Comparison of ENCODE assay signal across 35 cellular contexts in genomic region chr4:132101526-132101925, GRCh38.
DNase-seq lines count a peak whose midpoint lies in the region; ATAC-seq and TF ChIP-seq lines count a peak whose summit lies in the region.
"Had no signal": no experiment of that assay in that cellular context is flagged by ENCODE, and none has a peak within 500 bp of the region (broad histone marks: within the 10 kb centered on the region; RNA-seq: fewer than 3 reads in every experiment).

No MANE protein-coding gene starts in this region.

- no peaks in the 10 kb centered on the region for H3K36me3 Mint-ChIP-seq in stimulated activated memory B cell treated with anti-CD40 and anti-IgM and Interleukin-4, amounts not matched to agents 10 μg/mL and 1 μg/mL and 100 μg/mL, for 72 hours
- H3K36me3 Mint-ChIP-seq: activated naive CD4-positive, alpha-beta T cell treated with anti-CD3 and anti-CD28 coated beads, Interleukin-2, amount 50 U/mL, for 72 hours; CD8-positive, alpha-beta T cell; memory B cell; neural progenitor cell had no signal

- TF ChIP-seq CTCF in AG04449 (IDR thresholded peaks at IDR 0.05; ENCODE audit: insufficient read depth, low read length, missing control alignments) (no peak), astrocyte of the spinal cord (IDR thresholded peaks at IDR 0.05; ENCODE audit: low read depth, low read length) (no peak), fibroblast of pulmonary artery (IDR thresholded peaks at IDR 0.05; ENCODE audit: low read length, missing control alignments) (no peak)

- H3K27me3 Mint-ChIP-seq in stimulated activated memory B cell treated with anti-CD40 and anti-IgM and Interleukin-4, amounts not matched to agents 10 μg/mL and 1 μg/mL and 100 μg/mL, for 72 hours, result no peaks in the 10 kb centered on the region
- H3K27me3 Mint-ChIP-seq: activated CD4-positive, alpha-beta T cell treated with anti-CD3 and anti-CD28 coated beads for 36 hours; activated CD8-positive, alpha-beta T cell treated with anti-CD3 and anti-CD28 coated beads for 36 hours; B cell; dendritic cell treated with granulocyte-macrophage colony-stimulating factor and Interleukin-4, amounts not matched to agents 40 ng/mL and 50 ng/mL, for 4 days; memory B cell; stimulated activated naive CD8-positive, alpha-beta T cell treated with anti-CD3 and anti-CD28 coated beads, Interleukin-15, amount 100 ng/mL, for 72 hours had no signal

- POLR2A ChIA-PET in AG04449 (lab: Yijun Ruan, JAX), result no interaction called here

- H3K4me3 ChIP-seq in AG04449 (ENCODE audit: low read depth, low read length), result no peak overlapping the region
- no peak overlapping the region for H3K4me3 ChIP-seq in astrocyte of the spinal cord (ENCODE audit: low read depth, low read length)
- H3K4me3 ChIP-seq in fibroblast of pulmonary artery (replicated peaks; ENCODE audit: low read depth, low read length), result no peak overlapping the region
- H3K4me3 ChIP-seq: esophagus squamous epithelium, neural progenitor cell, thyroid gland, uterus had no signal

- H3K9me3 Mint-ChIP-seq in stimulated activated memory B cell treated with anti-CD40 and anti-IgM and Interleukin-4, amounts not matched to agents 10 μg/mL and 1 μg/mL and 100 μg/mL, for 72 hours, result peaks cover 4% of the 10 kb centered on the region
- H3K9me3 Mint-ChIP-seq: activated CD8-positive, alpha-beta T cell treated with anti-CD3 and anti-CD28 coated beads for 36 hours; CD8-positive, alpha-beta T cell had no signal

- no peaks in the 10 kb centered on the region for H3K4me1 Mint-ChIP-seq in stimulated activated memory B cell treated with anti-CD40 and anti-IgM and Interleukin-4, amounts not matched to agents 10 μg/mL and 1 μg/mL and 100 μg/mL, for 72 hours
- H3K4me1 Mint-ChIP-seq: activated CD4-positive, alpha-beta T cell treated with anti-CD3 and anti-CD28 coated beads for 36 hours; B cell; memory B cell; neural progenitor cell; stimulated activated naive CD8-positive, alpha-beta T cell treated with anti-CD3 and anti-CD28 coated beads, Interleukin-15, amount 100 ng/mL, for 72 hours had no signal

- peak; percentile 42 for DNase-seq in AG04449 (ENCODE audit: low read depth, low spot score)
- DNase-seq in HS-27A (ENCODE audit: low read depth), result peak; percentile 38
- peak; percentile 46 for DNase-seq in astrocyte of the spinal cord (ENCODE audit: low read depth, low spot score)
- DNase-seq in fibroblast of pulmonary artery (ENCODE audit: low read depth), result peak; percentile 25
- no peak for DNase-seq in OCI-M1 (lab: John Stamatoyannopoulos, UW)
- DNase-seq in dermis blood vessel endothelial cell, result no peak
- no peak for DNase-seq in HuH-7.5 (ENCODE audit: low spot score)
- DNase-seq: 8988T; activated CD4-positive, alpha-beta T cell treated with anti-CD3 and anti-CD28 coated beads for 36 hours; activated CD8-positive, alpha-beta memory T cell treated with anti-CD3 and anti-CD28 coated beads, Interleukin-2, amount 50 U/mL, for 48 hours; activated CD8-positive, alpha-beta T cell treated with anti-CD3 and anti-CD28 coated beads for 36 hours; aorta; CD8-positive, alpha-beta T cell; central memory CD4-positive, alpha-beta T cell; DMS 273 treated with DMSO at 0.1 percent for 48 hours; esophagus squamous epithelium; H7; Karpas-422; NCI-H1417 treated with DMSO at 0.1 percent for 48 hours; NCI-H2029 treated with DMSO at 0.1 percent for 48 hours; NCI-H2227 treated with DMSO at 0.1 percent for 48 hours; NCI-H526; right cardiac atrium; SHP77 treated with DMSO at 0.1 percent for 48 hours; stimulated activated CD8-positive, alpha-beta memory T cell treated with anti-CD3 and anti-CD28 coated beads, Interleukin-4, amount 100 ng/mL, for 48 hours; stimulated activated naive CD8-positive, alpha-beta T cell treated with anti-CD3 and anti-CD28 coated beads, Interleukin-15, amount 100 ng/mL, for 72 hours; thyroid gland; uterus had no signal

- in situ Hi-C loops in astrocyte of the spinal cord (cut with HindIII; ENCODE audit: low sequenced_read_pairs), result no loop called here

- CTCF ChIA-PET in AG04449 (lab: Yijun Ruan, JAX), result no interaction called here

- H3K4me3 Mint-ChIP-seq in stimulated activated memory B cell treated with anti-CD40 and anti-IgM and Interleukin-4, amounts not matched to agents 10 μg/mL and 1 μg/mL and 100 μg/mL, for 72 hours, result no peak overlapping the region
- H3K4me3 Mint-ChIP-seq: activated CD4-positive, alpha-beta T cell treated with anti-CD3 and anti-CD28 coated beads for 36 hours; activated CD8-positive, alpha-beta T cell treated with anti-CD3 and anti-CD28 coated beads for 36 hours; B cell; CD8-positive, alpha-beta T cell; dendritic cell treated with granulocyte-macrophage colony-stimulating factor and Interleukin-4, amounts not matched to agents 40 ng/mL and 50 ng/mL, for 4 days; memory B cell; neural progenitor cell; stimulated activated naive CD8-positive, alpha-beta T cell treated with anti-CD3 and anti-CD28 coated beads, Interleukin-15, amount 100 ng/mL, for 72 hours had no signal

- ATAC-seq in stimulated activated memory B cell treated with anti-CD40 and anti-IgM and Interleukin-4, amounts not matched to agents 10 μg/mL and 1 μg/mL and 100 μg/mL, for 72 hours, result no peak
- ATAC-seq: activated CD4-positive, alpha-beta T cell treated with anti-CD3 and anti-CD28 coated beads for 36 hours; activated CD8-positive, alpha-beta T cell treated with anti-CD3 and anti-CD28 coated beads for 36 hours; activated naive CD4-positive, alpha-beta T cell treated with anti-CD3 and anti-CD28 coated beads, Interleukin-2, amount 50 U/mL, for 72 hours; CD8-positive, alpha-beta T cell; left lobe of liver; right cardiac atrium; stimulated activated naive CD8-positive, alpha-beta T cell treated with anti-CD3 and anti-CD28 coated beads, Interleukin-15, amount 100 ng/mL, for 72 hours had no signal

- H3K27ac Mint-ChIP-seq in stimulated activated memory B cell treated with anti-CD40 and anti-IgM and Interleukin-4, amounts not matched to agents 10 μg/mL and 1 μg/mL and 100 μg/mL, for 72 hours, result no peak overlapping the region
- H3K27ac Mint-ChIP-seq: activated CD4-positive, alpha-beta T cell treated with anti-CD3 and anti-CD28 coated beads for 36 hours; activated CD8-positive, alpha-beta T cell treated with anti-CD3 and anti-CD28 coated beads for 36 hours; activated naive CD4-positive, alpha-beta T cell treated with anti-CD3 and anti-CD28 coated beads, Interleukin-2, amount 50 U/mL, for 72 hours; B cell; CD8-positive, alpha-beta T cell; dendritic cell treated with granulocyte-macrophage colony-stimulating factor and Interleukin-4, amounts not matched to agents 40 ng/mL and 50 ng/mL, for 4 days; memory B cell; neural progenitor cell; stimulated activated naive CD8-positive, alpha-beta T cell treated with anti-CD3 and anti-CD28 coated beads, Interleukin-15, amount 100 ng/mL, for 72 hours had no signal

Comparison
In these comparisons a context has a peak if more than half of its experiments do, and no peak if none do; other contexts are left out.
1. DNase-seq: peak in AG04449 (single experiment), HS-27A (single experiment), astrocyte of the spinal cord (single experiment) and fibroblast of pulmonary artery (single experiment); none in OCI-M1 (single experiment), dermis blood vessel endothelial cell (single experiment) and HuH-7.5 (single experiment).